ENCODE assay signal across 8 cellular contexts in genomic region chr7:121395961-121396757, GRCh38. TPM values are rescaled to one million over a fixed set of nuclear protein-coding genes. Genes with fewer than 3 reads are reported as not detected.
DNase-seq lines count a peak whose midpoint lies in the region; ATAC-seq lines count a peak whose summit lies in the region.

Gene FAM3C (minus strand): TSS chr7:121396308. CDS start chr7:121382969, 13,339 bp downstream.

- no peaks in the 10 kb centered on the region for H3K27me3 Mint-ChIP-seq in activated T-helper 17 cell treated with anti-CD3 and anti-CD28 coated beads, Interleukin-2, amount 50 U/mL, for 72 hours
- no peaks in the 10 kb centered on the region for H3K27me3 Mint-ChIP-seq in natural killer cell treated with Interleukin-12 subunit alpha and Interleukin-12 subunit beta and Interleukin-15 and Interleukin-18, amount 100 ng/mL, for 72 hours

- no peaks in the 10 kb centered on the region for H3K9me3 ChIP-seq in KOPT-K1 (ENCODE audit: insufficient read depth, low read length, poor library complexity, severe bottlenecking)

- peak within 1 kb of the TSS; percentile 83 for H3K4me3 Mint-ChIP-seq in activated T-helper 17 cell treated with anti-CD3 and anti-CD28 coated beads, Interleukin-2, amount 50 U/mL, for 72 hours
- peak within 1 kb of the TSS; percentile 87 for H3K4me3 Mint-ChIP-seq in natural killer cell treated with Interleukin-12 subunit alpha and Interleukin-12 subunit beta and Interleukin-15 and Interleukin-18, amount 100 ng/mL, for 72 hours

- H3K27ac ChIP-seq in KOPT-K1 (ENCODE audit: low read depth, low read length, poor library complexity, severe bottlenecking), result peak within 1 kb of the TSS; percentile 64

- peak; percentile 69 for ATAC-seq in GM21786 (IDR thresholded peaks at IDR 0.05; ENCODE audit: unreplicated experiment)
- peak; percentile 91 for ATAC-seq in activated T-helper 17 cell treated with anti-CD3 and anti-CD28 coated beads, Interleukin-2, amount 50 U/mL, for 72 hours (replicated peaks)
- peak; percentile 96 to 97 for ATAC-seq in natural killer cell treated with Interleukin-12 subunit alpha and Interleukin-12 subunit beta and Interleukin-15 and Interleukin-18, amount 100 ng/mL, for 72 hours
- ATAC-seq in stimulated activated naive CD8-positive, alpha-beta T cell treated with anti-CD3 and anti-CD28 coated beads, Interleukin-15, Interleukin-2, amounts not matched to agents 100 U/mL and 50 U/mL, for 24 hours, result peak; percentile 95

- peak within 1 kb of the TSS; percentile 90 for H3K27ac Mint-ChIP-seq in activated T-helper 17 cell treated with anti-CD3 and anti-CD28 coated beads, Interleukin-2, amount 50 U/mL, for 72 hours
- peak within 1 kb of the TSS; percentile 72 to 88 for H3K27ac Mint-ChIP-seq in natural killer cell treated with Interleukin-12 subunit alpha and Interleukin-12 subunit beta and Interleukin-15 and Interleukin-18, amount 100 ng/mL, for 72 hours

- peaks cover 11% of the 10 kb centered on the region for H3K4me1 Mint-ChIP-seq in activated T-helper 17 cell treated with anti-CD3 and anti-CD28 coated beads, Interleukin-2, amount 50 U/mL, for 72 hours
- H3K4me1 Mint-ChIP-seq in natural killer cell treated with Interleukin-12 subunit alpha and Interleukin-12 subunit beta and Interleukin-15 and Interleukin-18, amount 100 ng/mL, for 72 hours (ENCODE audit: low read depth in 2 of 2), result peaks cover 20 to 31% of the 10 kb centered on the region in 2 donors

- H3K36me3 ChIP-seq in KOPT-K1 (ENCODE audit: insufficient read depth, low read length), result no peaks in the 10 kb centered on the region

- no peaks in the 10 kb centered on the region for H3K9me3 Mint-ChIP-seq in activated T-helper 17 cell treated with anti-CD3 and anti-CD28 coated beads, Interleukin-2, amount 50 U/mL, for 72 hours
- H3K9me3 Mint-ChIP-seq in natural killer cell treated with Interleukin-12 subunit alpha and Interleukin-12 subunit beta and Interleukin-15 and Interleukin-18, amount 100 ng/mL, for 72 hours, result peaks cover 3% of the 10 kb centered on the region

- DNase-seq in Daoy (ENCODE audit: low read depth) (peak; percentile 98), RKO (ENCODE audit: low spot score) (peak; percentile 96), fibroblast of peridontal ligament (ENCODE audit: extremely low read depth) (peak; percentile 79)
- DNase-seq in natural killer cell treated with Interleukin-12 subunit alpha and Interleukin-12 subunit beta and Interleukin-15 and Interleukin-18, amount 100 ng/mL, for 72 hours (ENCODE audit: low spot score), result peak; percentile 96
- DNase-seq in stimulated activated naive CD8-positive, alpha-beta T cell treated with anti-CD3 and anti-CD28 coated beads, Interleukin-15, Interleukin-2, amounts not matched to agents 100 U/mL and 50 U/mL, for 24 hours, result peak; percentile 94

- peaks cover 12% of the 10 kb centered on the region for H3K36me3 Mint-ChIP-seq in activated T-helper 17 cell treated with anti-CD3 and anti-CD28 coated beads, Interleukin-2, amount 50 U/mL, for 72 hours (ENCODE audit: low read depth)
- H3K36me3 Mint-ChIP-seq in natural killer cell treated with Interleukin-12 subunit alpha and Interleukin-12 subunit beta and Interleukin-15 and Interleukin-18, amount 100 ng/mL, for 72 hours, result peaks cover 13% of the 10 kb centered on the region

RNA-seq across cellular contexts. Expression of gene FAM3C, which starts in this region (rescaled TPM):
- total RNA-seq in Daoy (2014; rRNA removed; shearing (Covaris generic)), result 61.7 and 86.6 TPM in 2 replicates
- total RNA-seq in activated T-helper 17 cell treated with anti-CD3 and anti-CD28 coated beads, Interleukin-2, amount 50 U/mL, for 72 hours, result 10 to 100 TPM; 18.5 to 22.8 TPM
- total RNA-seq in natural killer cell treated with Interleukin-12 subunit alpha and Interleukin-12 subunit beta and Interleukin-15 and Interleukin-18, amount 100 ng/mL, for 72 hours, result 10 to 100 TPM; 52.5 to 71.4 TPM

Comparison
In these comparisons a context has a peak if more than half of its experiments do, and no peak if none do; other contexts are left out.
1. Peak in every context shown above with its lines: DNase-seq, ATAC-seq and H3K27ac ChIP-seq.